ENCODE assay signal across 1 cellular context in the genomic region with DNA sequence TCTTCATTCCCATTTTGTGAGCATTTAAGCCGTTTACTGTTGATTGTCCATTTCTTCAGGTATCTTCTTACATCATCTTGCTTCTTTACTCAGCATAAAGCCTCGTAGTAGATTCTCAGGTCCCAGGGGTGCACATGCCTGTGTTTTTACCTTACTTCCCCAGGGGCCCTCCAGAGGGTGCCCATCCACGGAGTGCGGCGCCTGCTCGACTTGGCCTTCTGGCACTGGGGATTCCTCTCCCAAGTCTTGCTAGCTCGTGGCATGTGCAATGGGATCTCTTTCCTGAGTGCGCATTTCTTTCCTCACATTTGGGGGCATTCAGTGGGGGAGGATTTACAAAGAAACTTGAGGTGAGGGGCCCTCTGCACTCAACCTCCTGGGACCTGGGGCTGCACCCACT.
TF ChIP-seq lines count a peak whose summit lies in the region.

No MANE protein-coding gene starts in this region.

TF ChIP-seq in IMR-90, 13 proteins besides CTCF, POLR2A, EP300 and RAD21 (continued from another document):
- TF ChIP-seq BHLHE40 (IDR thresholded peaks at IDR 0.05; ENCODE audit: low read depth, low read length) (no peak), MAZ (IDR thresholded peaks at IDR 0.05; ENCODE audit: borderline replicate concordance, low read depth, low read length) (no peak), RCOR1 (IDR thresholded peaks at IDR 0.05; ENCODE audit: insufficient replicate concordance, low read length) (no peak), NFE2L2 (IDR thresholded peaks at IDR 0.05; ENCODE audit: low read depth, low read length) (no peak), MXI1 (IDR thresholded peaks at IDR 0.05; ENCODE audit: borderline replicate concordance, low read depth, low read length) (no peak), CHD1 (IDR thresholded peaks at IDR 0.05; ENCODE audit: low read depth, low read length) (no peak), MAFK (IDR thresholded peaks at IDR 0.05; ENCODE audit: low read depth, low read length) (no peak)
- TF ChIP-seq, protein P1, sequence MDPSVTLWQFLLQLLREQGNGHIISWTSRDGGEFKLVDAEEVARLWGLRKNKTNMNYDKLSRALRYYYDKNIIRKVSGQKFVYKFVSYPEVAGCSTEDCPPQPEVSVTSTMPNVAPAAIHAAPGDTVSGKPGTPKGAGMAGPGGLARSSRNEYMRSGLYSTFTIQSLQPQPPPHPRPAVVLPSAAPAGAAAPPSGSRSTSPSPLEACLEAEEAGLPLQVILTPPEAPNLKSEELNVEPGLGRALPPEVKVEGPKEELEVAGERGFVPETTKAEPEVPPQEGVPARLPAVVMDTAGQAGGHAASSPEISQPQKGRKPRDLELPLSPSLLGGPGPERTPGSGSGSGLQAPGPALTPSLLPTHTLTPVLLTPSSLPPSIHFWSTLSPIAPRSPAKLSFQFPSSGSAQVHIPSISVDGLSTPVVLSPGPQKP (IDR thresholded peaks at IDR 0.05; ENCODE audit: borderline replicate concordance, low read depth, low read length), result no peak
- TF ChIP-seq, protein P2, sequence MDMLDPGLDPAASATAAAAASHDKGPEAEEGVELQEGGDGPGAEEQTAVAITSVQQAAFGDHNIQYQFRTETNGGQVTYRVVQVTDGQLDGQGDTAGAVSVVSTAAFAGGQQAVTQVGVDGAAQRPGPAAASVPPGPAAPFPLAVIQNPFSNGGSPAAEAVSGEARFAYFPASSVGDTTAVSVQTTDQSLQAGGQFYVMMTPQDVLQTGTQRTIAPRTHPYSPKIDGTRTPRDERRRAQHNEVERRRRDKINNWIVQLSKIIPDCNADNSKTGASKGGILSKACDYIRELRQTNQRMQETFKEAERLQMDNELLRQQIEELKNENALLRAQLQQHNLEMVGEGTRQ (IDR thresholded peaks at IDR 0.05; ENCODE audit: low read depth, low read length), result no peak
TF ChIP-seq in IMR-90: peak in this region for 0.
